In the genomic region with DNA sequence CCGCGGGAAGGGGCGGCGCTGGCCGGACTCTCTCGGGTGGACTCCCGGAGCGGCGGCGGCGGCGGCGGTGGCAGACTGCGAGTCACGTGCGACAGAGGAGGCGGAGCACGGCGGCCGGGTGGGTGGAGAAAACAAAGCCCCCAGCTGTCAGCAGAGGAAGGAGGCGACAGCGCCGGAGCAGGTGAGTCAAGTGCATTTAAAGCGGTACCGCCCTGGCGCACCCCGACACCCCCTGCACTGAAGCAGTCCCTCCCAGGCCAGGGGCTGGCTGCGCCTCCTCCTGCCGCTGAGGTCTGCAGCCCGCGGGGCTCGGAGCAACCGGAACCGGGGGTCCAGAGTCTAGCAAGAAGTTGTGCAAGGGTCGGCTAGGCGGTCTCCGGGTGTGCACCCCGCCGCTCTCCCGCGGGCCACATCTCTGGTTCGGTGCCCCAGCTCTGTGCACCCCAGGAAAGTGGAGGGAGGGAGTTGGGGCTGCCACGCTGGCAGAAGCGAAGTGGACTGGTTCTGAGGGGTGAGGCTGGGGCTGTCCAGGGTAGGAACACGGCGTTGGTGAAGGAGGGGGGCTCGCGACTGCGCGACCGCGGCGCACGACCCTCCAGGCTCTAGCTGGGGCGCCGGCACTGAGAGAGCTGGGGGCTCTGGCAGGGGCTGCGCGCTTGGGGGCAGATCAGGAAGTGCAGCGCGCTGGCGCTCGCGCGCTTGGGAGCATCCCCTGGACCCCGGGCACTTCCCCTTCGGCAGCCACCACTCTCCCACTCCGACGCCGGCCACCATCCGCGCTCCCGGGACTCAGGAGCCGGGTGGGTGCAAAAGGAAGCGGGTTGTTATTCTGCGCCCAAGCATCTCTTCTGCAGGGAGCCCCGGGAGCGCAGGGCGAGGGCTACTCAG, we compare ENCODE assay signal across 8 cellular contexts.
DNase-seq lines count a peak whose midpoint lies in the region; ATAC-seq and TF ChIP-seq lines count a peak whose summit lies in the region.

No MANE protein-coding gene starts in this region.

- H3K27me3 Mint-ChIP-seq in CD8-positive, alpha-beta T cell (ENCODE audit: low read depth) = no peaks in the 10 kb centered on the region
- peaks cover 37% of the 10 kb centered on the region for H3K27me3 Mint-ChIP-seq in activated T-helper 2 cell treated with anti-CD3 and anti-CD28 coated beads, Interferon-gamma antibody, Interleukin-2, Interleukin-4, amounts not matched to agents 10 μg/mL and 5 μg/mL and 100 μg/mL, durations not matched to agents 14 hours and 24 hours and 36 hours (ENCODE audit: low read depth)
- H3K27me3 Mint-ChIP-seq in neural progenitor cell (ENCODE audit: insufficient read depth, low read depth) = peaks cover 10% of the 10 kb centered on the region

- H2AFZ ChIP-seq in neural progenitor cell (replicated peaks) = peak overlapping the region; percentile 91

- H3K27ac ChIP-seq in CD8-positive, alpha-beta T cell (ENCODE audit: low read depth, low read length) = peak overlapping the region; percentile 35
- H3K27ac ChIP-seq in neural progenitor cell = no peak overlapping the region
- H3K27ac ChIP-seq in stomach smooth muscle (ENCODE audit: low read length) = no peak overlapping the region

- peaks cover 26% of the 10 kb centered on the region for H3K4me1 Mint-ChIP-seq in CD8-positive, alpha-beta T cell (ENCODE audit: low read depth)
- H3K4me1 Mint-ChIP-seq in activated T-helper 2 cell treated with anti-CD3 and anti-CD28 coated beads, Interferon-gamma antibody, Interleukin-2, Interleukin-4, amounts not matched to agents 10 μg/mL and 5 μg/mL and 100 μg/mL, durations not matched to agents 14 hours and 24 hours and 36 hours (ENCODE audit: low read depth) = peaks cover 25% of the 10 kb centered on the region
- H3K4me1 Mint-ChIP-seq in neural progenitor cell = peaks cover 20% of the 10 kb centered on the region

- POLR2A ChIA-PET in CD8-positive, alpha-beta T cell (lab: Charles Lee) = interaction anchor here (0.9 to 1.7 kb wide), 5 partner anchors 9 to 119 kb away, joined by 3 to 10 read pairs (median 3); a partner anchor contains a TSS

- peak overlapping the region; percentile 97 for H3K4me2 ChIP-seq in neural progenitor cell

- TF ChIP-seq CTCF in CD8-positive, alpha-beta T cell (IDR thresholded peaks at IDR 0.05) = no peak
- TF ChIP-seq CTCF in foreskin fibroblast (IDR thresholded peaks at IDR 0.05; ENCODE audit: low read depth, low read length) (no peak), neural progenitor cell (IDR thresholded peaks at IDR 0.05) (no peak)

- H3K36me3 ChIP-seq in CD8-positive, alpha-beta T cell (ENCODE audit: insufficient read depth, low read length) = no peaks in the 10 kb centered on the region
- H3K36me3 ChIP-seq in neural progenitor cell (no peaks in the 10 kb centered on the region), stomach smooth muscle (ENCODE audit: control insufficient read depth in 2 of 2, insufficient read depth in 2 of 2, low read length in 2 of 2) (no peaks in the 10 kb centered on the region)

- H3K9ac ChIP-seq in neural progenitor cell (no peak overlapping the region), stomach smooth muscle (ENCODE audit: low read length in 2 of 2) (peak overlapping the region in 1 of 2 donors; percentile 51)

- peak; percentile 55 to 89 (median 83) for DNase-seq in CD8-positive, alpha-beta T cell
- DNase-seq in HuH-7.5 (ENCODE audit: low spot score) (peak; percentile 54), foreskin fibroblast (peak; percentile 26 to 71), neural progenitor cell (ENCODE audit: low spot score) (peak; percentile 78)
- DNase-seq in activated T-helper 2 cell treated with anti-CD3 and anti-CD28 coated beads, Interferon-gamma antibody, Interleukin-2, Interleukin-4, amounts not matched to agents 10 μg/mL and 5 μg/mL and 100 μg/mL, durations not matched to agents 14 hours and 24 hours and 36 hours (ENCODE audit: low spot score) = peak; percentile 62

- H3K27me3 ChIP-seq in CD8-positive, alpha-beta T cell (ENCODE audit: insufficient read depth, low read length) = no peaks in the 10 kb centered on the region
- peaks cover 89% of the 10 kb centered on the region for H3K27me3 ChIP-seq in neural progenitor cell
- no peaks in the 10 kb centered on the region for H3K27me3 ChIP-seq in stomach smooth muscle (ENCODE audit: control insufficient read depth in 1 of 2, insufficient read depth in 2 of 2, low read length in 2 of 2)

- peaks cover 18% of the 10 kb centered on the region for H3F3A ChIP-seq in neural progenitor cell (ENCODE audit: low read depth)

- H3K36me3 Mint-ChIP-seq in CD8-positive, alpha-beta T cell = peaks cover 4% of the 10 kb centered on the region
- no peaks in the 10 kb centered on the region for H3K36me3 Mint-ChIP-seq in activated T-helper 2 cell treated with anti-CD3 and anti-CD28 coated beads, Interferon-gamma antibody, Interleukin-2, Interleukin-4, amounts not matched to agents 10 μg/mL and 5 μg/mL and 100 μg/mL, durations not matched to agents 14 hours and 24 hours and 36 hours (ENCODE audit: low read depth)
- no peaks in the 10 kb centered on the region for H3K36me3 Mint-ChIP-seq in neural progenitor cell

- intact Hi-C loops in CD8-positive, alpha-beta T cell (cut with DNase I, micrococcal nuclease) = loop anchor here (1.0 to 10.0 kb wide), 15 partner anchors 64 to 1850 kb away; a partner anchor contains a TSS
- intact Hi-C loops in activated T-helper 2 cell treated with anti-CD3 and anti-CD28 coated beads, Interferon-gamma antibody, Interleukin-2, Interleukin-4, amounts not matched to agents 10 μg/mL and 5 μg/mL and 100 μg/mL, durations not matched to agents 14 hours and 24 hours and 36 hours (cut with micrococcal nuclease) = loop anchor here (5.0 kb wide), 3 partner anchors 65 to 995 kb away; a partner anchor contains a TSS

- H3K4me3 Mint-ChIP-seq in CD8-positive, alpha-beta T cell = peak overlapping the region; percentile 96
- peak overlapping the region; percentile 81 for H3K4me3 Mint-ChIP-seq in activated T-helper 2 cell treated with anti-CD3 and anti-CD28 coated beads, Interferon-gamma antibody, Interleukin-2, Interleukin-4, amounts not matched to agents 10 μg/mL and 5 μg/mL and 100 μg/mL, durations not matched to agents 14 hours and 24 hours and 36 hours (ENCODE audit: low read depth)
- peak overlapping the region; percentile 90 for H3K4me3 Mint-ChIP-seq in neural progenitor cell

- no peaks in the 10 kb centered on the region for H3K79me2 ChIP-seq in neural progenitor cell (ENCODE audit: low read depth)

- no peaks in the 10 kb centered on the region for H3K9me3 Mint-ChIP-seq in CD8-positive, alpha-beta T cell
- no peaks in the 10 kb centered on the region for H3K9me3 Mint-ChIP-seq in activated T-helper 2 cell treated with anti-CD3 and anti-CD28 coated beads, Interferon-gamma antibody, Interleukin-2, Interleukin-4, amounts not matched to agents 10 μg/mL and 5 μg/mL and 100 μg/mL, durations not matched to agents 14 hours and 24 hours and 36 hours
- H3K9me3 Mint-ChIP-seq in neural progenitor cell = no peaks in the 10 kb centered on the region

- CTCF ChIA-PET in CD8-positive, alpha-beta T cell (lab: Charles Lee) = no interaction called here

- peaks cover 11% of the 10 kb centered on the region for H3K4me1 ChIP-seq in CD8-positive, alpha-beta T cell (ENCODE audit: insufficient read depth, low read length)
- peaks cover 22% of the 10 kb centered on the region for H3K4me1 ChIP-seq in neural progenitor cell
- H3K4me1 ChIP-seq in stomach smooth muscle (ENCODE audit: control insufficient read depth, insufficient read depth, low read length) = peaks cover 26% of the 10 kb centered on the region

- peak overlapping the region; percentile 70 for H3K27ac Mint-ChIP-seq in CD8-positive, alpha-beta T cell
- H3K27ac Mint-ChIP-seq in activated T-helper 2 cell treated with anti-CD3 and anti-CD28 coated beads, Interferon-gamma antibody, Interleukin-2, Interleukin-4, amounts not matched to agents 10 μg/mL and 5 μg/mL and 100 μg/mL, durations not matched to agents 14 hours and 24 hours and 36 hours = no peak overlapping the region
- no peak overlapping the region for H3K27ac Mint-ChIP-seq in neural progenitor cell

- no peaks in the 10 kb centered on the region for H3K9me3 ChIP-seq in CD8-positive, alpha-beta T cell (ENCODE audit: low read length)
- H3K9me3 ChIP-seq in neural progenitor cell (ENCODE audit: low read depth) = no peaks in the 10 kb centered on the region
- H3K9me3 ChIP-seq in stomach smooth muscle (ENCODE audit: control insufficient read depth in 2 of 2, low read length in 2 of 2) = no peaks in the 10 kb centered on the region

- H3K4me3 ChIP-seq in CD8-positive, alpha-beta T cell (ENCODE audit: low read depth, low read length) = peak overlapping the region; percentile 87
- H3K4me3 ChIP-seq in foreskin fibroblast (ENCODE audit: low read depth in 1 of 2, low read length in 2 of 2) (peak overlapping the region; percentile 67 to 77), neural progenitor cell (peak overlapping the region; percentile 69), stomach smooth muscle (ENCODE audit: low read length in 2 of 2) (peak overlapping the region; percentile 88 to 89)

- peaks cover 10% of the 10 kb centered on the region for H4K20me1 ChIP-seq in neural progenitor cell (ENCODE audit: low read depth)

- peak; percentile 81 for ATAC-seq in CD8-positive, alpha-beta T cell
- peak; percentile 57 for ATAC-seq in GM21447 (IDR thresholded peaks at IDR 0.05; ENCODE audit: unreplicated experiment)

TF ChIP-seq in PFSK-1, 5 proteins besides CTCF, POLR2A, EP300 and RAD21 (continues in another document):
- peak; percentile 69 for TF ChIP-seq FOXP2 (optimal IDR thresholded peaks at IDR 0.05; ENCODE audit: borderline replicate concordance, extremely low read depth, extremely low read length, insufficient read depth)
- TF ChIP-seq TAF1 (IDR thresholded peaks at IDR 0.05; ENCODE audit: borderline replicate concordance, insufficient read depth, low read length) = no peak
- TF ChIP-seq SIN3A (IDR thresholded peaks at IDR 0.05; ENCODE audit: borderline replicate concordance, insufficient read depth, low read length) = no peak
- TF ChIP-seq POLR2AphosphoS5 (IDR thresholded peaks at IDR 0.05; ENCODE audit: low read depth, low read length) = no peak
